Comparison of ENCODE assay signal across 8 cellular contexts in the genomic region with DNA sequence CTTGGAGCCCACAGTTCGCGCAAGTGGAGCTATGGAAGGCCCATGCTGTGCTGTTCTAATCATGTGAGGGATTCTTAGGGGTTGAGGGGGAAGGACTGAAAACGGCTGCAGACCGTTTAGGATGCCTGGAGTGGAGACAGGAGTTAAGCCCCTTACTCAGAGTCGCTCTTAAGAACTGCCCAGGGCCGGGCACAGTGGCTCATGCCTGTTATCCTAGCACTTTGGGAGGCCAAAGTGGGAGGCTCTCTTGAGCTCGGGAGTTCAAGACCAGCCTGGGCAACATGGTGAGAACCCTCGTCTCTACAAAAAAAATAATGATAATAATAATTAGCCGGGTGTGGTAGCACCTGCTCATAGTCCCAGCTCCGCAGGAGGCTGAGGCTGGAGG. TPM values are rescaled to one million over a fixed set of nuclear protein-coding genes. Genes with fewer than 3 reads are reported as not detected.
A peak's percentile ranks its signal among the peaks of the same experiment; 100 is the strongest.
DNase-seq lines count a peak whose midpoint lies in the region; ATAC-seq and TF ChIP-seq lines count a peak whose summit lies in the region.

No MANE protein-coding gene starts in this region.

- POLR2A ChIA-PET in WTC11 (lab: Charles Lee): interaction anchor here (1.5 to 3.4 kb wide), 4 partner anchors 14 to 67 kb away, joined by 6 to 35 read pairs (median 12); a partner anchor contains a TSS

- H3K36me3 ChIP-seq in iPS-18a (ENCODE audit: control insufficient read depth, low read depth, low read length): no peaks in the 10 kb centered on the region

- no peaks in the 10 kb centered on the region for H3K36me3 Mint-ChIP-seq in WTC11

- CTCF ChIA-PET in WTC11 (lab: Charles Lee): interaction anchor here (1.7 to 3.5 kb wide), 3 partner anchors 13 to 27 kb away, joined by 7 to 53 read pairs (median 29); a partner anchor contains a TSS

- ATAC-seq in HG02943 (IDR thresholded peaks at IDR 0.05; ENCODE audit: low read depth, unreplicated experiment): peak; percentile 4
- ATAC-seq in WTC11: 0 out of 2 replicates have a peak, but pooled peaks have one; percentile 0
- no peak for ATAC-seq in stimulated activated naive CD8-positive, alpha-beta T cell treated with anti-CD3 and anti-CD28 coated beads, Interleukin-15, amount 100 ng/mL, for 72 hours
- ATAC-seq in HG03378 (IDR thresholded peaks at IDR 0.05; ENCODE audit: unreplicated experiment): no peak
- ATAC-seq in HG03442 (IDR thresholded peaks at IDR 0.05; ENCODE audit: unreplicated experiment): no peak

- H3K27me3 Mint-ChIP-seq in WTC11 (ENCODE audit: low read depth): no peaks in the 10 kb centered on the region
- no peaks in the 10 kb centered on the region for H3K27me3 Mint-ChIP-seq in stimulated activated naive CD8-positive, alpha-beta T cell treated with anti-CD3 and anti-CD28 coated beads, Interleukin-15, amount 100 ng/mL, for 72 hours

- no peak overlapping the region for H3K4me3 Mint-ChIP-seq in WTC11
- no peak overlapping the region for H3K4me3 Mint-ChIP-seq in stimulated activated naive CD8-positive, alpha-beta T cell treated with anti-CD3 and anti-CD28 coated beads, Interleukin-15, amount 100 ng/mL, for 72 hours

- H3K27me3 ChIP-seq in iPS-18a (ENCODE audit: control insufficient read depth, insufficient read depth, low read length): peaks cover 8% of the 10 kb centered on the region

- H3K4me1 ChIP-seq in iPS-18a (ENCODE audit: control insufficient read depth, low read depth, low read length): no peaks in the 10 kb centered on the region

- H3K4me1 Mint-ChIP-seq in WTC11: peaks cover 4% of the 10 kb centered on the region
- peaks cover 25% of the 10 kb centered on the region for H3K4me1 Mint-ChIP-seq in stimulated activated naive CD8-positive, alpha-beta T cell treated with anti-CD3 and anti-CD28 coated beads, Interleukin-15, amount 100 ng/mL, for 72 hours

- no peaks in the 10 kb centered on the region for H3K9me3 ChIP-seq in iPS-18a (ENCODE audit: control insufficient read depth, low read depth, low read length)

- DNase-seq in WTC11 (ENCODE audit: low spot score) (no peak), Kasumi-1 (lab: John Stamatoyannopoulos, UW) (no peak), cerebellar nuclear complex (lab: John Stamatoyannopoulos, UW) (no peak)
- no peak for DNase-seq in stimulated activated naive CD8-positive, alpha-beta T cell treated with anti-CD3 and anti-CD28 coated beads, Interleukin-15, amount 100 ng/mL, for 72 hours

- H3K9ac ChIP-seq in iPS-18a (ENCODE audit: low read length): peak overlapping the region; percentile 81

- no peak overlapping the region for H3K27ac ChIP-seq in iPS-18a (ENCODE audit: low read length)

- H3K4me3 ChIP-seq in iPS-18a (ENCODE audit: low read length): peak overlapping the region; percentile 86

- H3K27ac Mint-ChIP-seq in WTC11: peak overlapping the region; percentile 99
- H3K27ac Mint-ChIP-seq in stimulated activated naive CD8-positive, alpha-beta T cell treated with anti-CD3 and anti-CD28 coated beads, Interleukin-15, amount 100 ng/mL, for 72 hours: peak overlapping the region; percentile 95 to 98

- H3K9me3 Mint-ChIP-seq in WTC11: no peaks in the 10 kb centered on the region
- H3K9me3 Mint-ChIP-seq in stimulated activated naive CD8-positive, alpha-beta T cell treated with anti-CD3 and anti-CD28 coated beads, Interleukin-15, amount 100 ng/mL, for 72 hours: no peaks in the 10 kb centered on the region

- TF ChIP-seq CTCF in WTC11 (IDR thresholded peaks at IDR 0.05): no peak

TF ChIP-seq in WTC11, 78 proteins besides CTCF, POLR2A, EP300 and RAD21:
- TF ChIP-seq ZNF671 (CRISPR knock-in tag; IDR thresholded peaks at IDR 0.05) (no peak), IRF2 (CRISPR knock-in tag; IDR thresholded peaks at IDR 0.05; ENCODE audit: borderline replicate concordance, low read depth) (no peak), NFYB (CRISPR knock-in tag; conservative IDR thresholded peaks at IDR 0.05; ENCODE audit: low read depth) (no peak), ESRRA (CRISPR knock-in tag; IDR thresholded peaks at IDR 0.05; ENCODE audit: borderline replicate concordance) (no peak), NFATC4 (CRISPR knock-in tag; IDR thresholded peaks at IDR 0.05) (no peak)
- TF ChIP-seq, protein P1, sequence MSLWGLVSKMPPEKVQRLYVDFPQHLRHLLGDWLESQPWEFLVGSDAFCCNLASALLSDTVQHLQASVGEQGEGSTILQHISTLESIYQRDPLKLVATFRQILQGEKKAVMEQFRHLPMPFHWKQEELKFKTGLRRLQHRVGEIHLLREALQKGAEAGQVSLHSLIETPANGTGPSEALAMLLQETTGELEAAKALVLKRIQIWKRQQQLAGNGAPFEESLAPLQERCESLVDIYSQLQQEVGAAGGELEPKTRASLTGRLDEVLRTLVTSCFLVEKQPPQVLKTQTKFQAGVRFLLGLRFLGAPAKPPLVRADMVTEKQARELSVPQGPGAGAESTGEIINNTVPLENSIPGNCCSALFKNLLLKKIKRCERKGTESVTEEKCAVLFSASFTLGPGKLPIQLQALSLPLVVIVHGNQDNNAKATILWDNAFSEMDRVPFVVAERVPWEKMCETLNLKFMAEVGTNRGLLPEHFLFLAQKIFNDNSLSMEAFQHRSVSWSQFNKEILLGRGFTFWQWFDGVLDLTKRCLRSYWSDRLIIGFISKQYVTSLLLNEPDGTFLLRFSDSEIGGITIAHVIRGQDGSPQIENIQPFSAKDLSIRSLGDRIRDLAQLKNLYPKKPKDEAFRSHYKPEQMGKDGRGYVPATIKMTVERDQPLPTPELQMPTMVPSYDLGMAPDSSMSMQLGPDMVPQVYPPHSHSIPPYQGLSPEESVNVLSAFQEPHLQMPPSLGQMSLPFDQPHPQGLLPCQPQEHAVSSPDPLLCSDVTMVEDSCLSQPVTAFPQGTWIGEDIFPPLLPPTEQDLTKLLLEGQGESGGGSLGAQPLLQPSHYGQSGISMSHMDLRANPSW (CRISPR knock-in tag; conservative IDR thresholded peaks at IDR 0.05; ENCODE audit: low read depth): no peak
- TF ChIP-seq, protein P2, sequence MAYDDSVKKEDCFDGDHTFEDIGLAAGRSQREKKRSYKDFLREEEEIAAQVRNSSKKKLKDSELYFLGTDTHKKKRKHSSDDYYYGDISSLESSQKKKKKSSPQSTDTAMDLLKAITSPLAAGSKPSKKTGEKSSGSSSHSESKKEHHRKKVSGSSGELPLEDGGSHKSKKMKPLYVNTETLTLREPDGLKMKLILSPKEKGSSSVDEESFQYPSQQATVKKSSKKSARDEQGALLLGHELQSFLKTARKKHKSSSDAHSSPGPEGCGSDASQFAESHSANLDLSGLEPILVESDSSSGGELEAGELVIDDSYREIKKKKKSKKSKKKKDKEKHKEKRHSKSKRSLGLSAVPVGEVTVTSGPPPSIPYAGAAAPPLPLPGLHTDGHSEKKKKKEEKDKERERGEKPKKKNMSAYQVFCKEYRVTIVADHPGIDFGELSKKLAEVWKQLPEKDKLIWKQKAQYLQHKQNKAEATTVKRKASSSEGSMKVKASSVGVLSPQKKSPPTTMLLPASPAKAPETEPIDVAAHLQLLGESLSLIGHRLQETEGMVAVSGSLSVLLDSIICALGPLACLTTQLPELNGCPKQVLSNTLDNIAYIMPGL (CRISPR knock-in tag; IDR thresholded peaks at IDR 0.05): no peak
- TF ChIP-seq, protein P3, sequence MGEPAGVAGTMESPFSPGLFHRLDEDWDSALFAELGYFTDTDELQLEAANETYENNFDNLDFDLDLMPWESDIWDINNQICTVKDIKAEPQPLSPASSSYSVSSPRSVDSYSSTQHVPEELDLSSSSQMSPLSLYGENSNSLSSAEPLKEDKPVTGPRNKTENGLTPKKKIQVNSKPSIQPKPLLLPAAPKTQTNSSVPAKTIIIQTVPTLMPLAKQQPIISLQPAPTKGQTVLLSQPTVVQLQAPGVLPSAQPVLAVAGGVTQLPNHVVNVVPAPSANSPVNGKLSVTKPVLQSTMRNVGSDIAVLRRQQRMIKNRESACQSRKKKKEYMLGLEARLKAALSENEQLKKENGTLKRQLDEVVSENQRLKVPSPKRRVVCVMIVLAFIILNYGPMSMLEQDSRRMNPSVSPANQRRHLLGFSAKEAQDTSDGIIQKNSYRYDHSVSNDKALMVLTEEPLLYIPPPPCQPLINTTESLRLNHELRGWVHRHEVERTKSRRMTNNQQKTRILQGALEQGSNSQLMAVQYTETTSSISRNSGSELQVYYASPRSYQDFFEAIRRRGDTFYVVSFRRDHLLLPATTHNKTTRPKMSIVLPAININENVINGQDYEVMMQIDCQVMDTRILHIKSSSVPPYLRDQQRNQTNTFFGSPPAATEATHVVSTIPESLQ (CRISPR knock-in tag; IDR thresholded peaks at IDR 0.05): no peak

RNA-seq across cellular contexts. Expression of a gene that starts 1.1 kb away (rescaled TPM):
- total RNA-seq in WTC11 (2021): 34.1 to 37.9 TPM (median 34.6 TPM) in 3 replicates

RNA-seq across cellular contexts. Expression of a gene that starts 13.4 kb away (rescaled TPM):
- total RNA-seq in WTC11 (2021): 28.3 to 32.9 TPM (median 28.3 TPM) in 3 replicates

RNA-seq across cellular contexts. Expression of a gene that starts 19.7 kb away (rescaled TPM):
- 50.7 to 59.1 TPM (median 56.0 TPM) in 3 replicates for total RNA-seq in WTC11 (2021)

Comparison
In these comparisons a context has a peak if more than half of its experiments do, and no peak if none do; other contexts are left out.
1. ATAC-seq: peak in HG02943 (single experiment) and WTC11 (single experiment); none in stimulated activated naive CD8-positive, alpha-beta T cell treated with anti-CD3 and anti-CD28 coated beads, Interleukin-15, amount 100 ng/mL, for 72 hours (single experiment), HG03378 (single experiment) and HG03442 (single experiment).